In the genomic region with DNA sequence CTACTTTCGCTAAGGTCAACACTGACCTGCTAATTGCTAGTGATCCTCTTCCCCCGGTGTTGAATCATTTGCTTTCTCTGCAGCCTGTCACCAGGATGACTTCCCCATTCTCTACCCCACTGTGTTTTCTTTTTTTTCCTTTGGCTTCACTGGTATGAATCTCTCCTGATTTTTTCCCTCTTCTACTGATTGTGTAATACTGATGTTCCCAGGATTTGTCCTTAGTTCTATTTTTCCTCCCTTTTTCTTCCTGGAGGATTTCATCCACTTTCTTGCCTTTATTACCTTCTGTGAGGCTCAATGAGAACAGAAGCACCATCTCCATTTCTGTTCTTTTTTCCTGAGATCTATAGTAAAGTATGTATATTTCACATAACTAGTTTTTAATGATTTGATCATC, we compare ENCODE assay signal across 1 cellular context.
A peak's percentile ranks its signal among the peaks of the same experiment; 100 is the strongest.
TF ChIP-seq lines count a peak whose summit lies in the region.

No MANE protein-coding gene starts in this region.

TF ChIP-seq in HepG2, 621 proteins besides CTCF, POLR2A, EP300 and RAD21:
- TF ChIP-seq DBP (CRISPR knock-in tag; IDR thresholded peaks at IDR 0.05; ENCODE audit: not compliant biosample characterization) (no peak), ZNF232 (CRISPR knock-in tag; IDR thresholded peaks at IDR 0.05; ENCODE audit: borderline replicate concordance) (no peak), ZNF431 (CRISPR knock-in tag; IDR thresholded peaks at IDR 0.05; ENCODE audit: borderline replicate concordance, low read depth) (no peak), ZNF704 (CRISPR knock-in tag; IDR thresholded peaks at IDR 0.05; ENCODE audit: borderline replicate concordance) (no peak), SRF (IDR thresholded peaks at IDR 0.05; ENCODE audit: low read depth, low read length) (no peak), CEBPB (IDR thresholded peaks at IDR 0.05; ENCODE audit: borderline replicate concordance, low read depth, low read length) (peak; percentile 58; the same call in 1 of the 2 replicates)
- TF ChIP-seq, protein P1, sequence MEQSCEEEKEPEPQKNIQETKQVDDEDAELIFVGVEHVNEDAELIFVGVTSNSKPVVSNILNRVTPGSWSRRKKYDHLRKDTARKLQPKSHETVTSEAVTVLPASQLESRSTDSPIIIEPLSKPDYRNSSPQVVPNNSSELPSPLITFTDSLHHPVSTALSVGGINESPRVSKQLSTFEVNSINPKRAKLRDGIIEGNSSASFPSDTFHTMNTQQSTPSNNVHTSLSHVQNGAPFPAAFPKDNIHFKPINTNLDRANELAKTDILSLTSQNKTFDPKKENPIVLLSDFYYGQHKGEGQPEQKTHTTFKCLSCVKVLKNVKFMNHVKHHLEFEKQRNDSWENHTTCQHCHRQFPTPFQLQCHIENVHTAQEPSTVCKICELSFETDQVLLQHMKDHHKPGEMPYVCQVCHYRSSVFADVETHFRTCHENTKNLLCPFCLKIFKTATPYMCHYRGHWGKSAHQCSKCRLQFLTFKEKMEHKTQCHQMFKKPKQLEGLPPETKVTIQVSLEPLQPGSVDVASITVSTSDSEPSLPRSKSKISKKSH (CRISPR knock-in tag; IDR thresholded peaks at IDR 0.05; ENCODE audit: borderline replicate concordance), result no peak
